ENCODE assay signal across 9 cellular contexts in the genomic region with DNA sequence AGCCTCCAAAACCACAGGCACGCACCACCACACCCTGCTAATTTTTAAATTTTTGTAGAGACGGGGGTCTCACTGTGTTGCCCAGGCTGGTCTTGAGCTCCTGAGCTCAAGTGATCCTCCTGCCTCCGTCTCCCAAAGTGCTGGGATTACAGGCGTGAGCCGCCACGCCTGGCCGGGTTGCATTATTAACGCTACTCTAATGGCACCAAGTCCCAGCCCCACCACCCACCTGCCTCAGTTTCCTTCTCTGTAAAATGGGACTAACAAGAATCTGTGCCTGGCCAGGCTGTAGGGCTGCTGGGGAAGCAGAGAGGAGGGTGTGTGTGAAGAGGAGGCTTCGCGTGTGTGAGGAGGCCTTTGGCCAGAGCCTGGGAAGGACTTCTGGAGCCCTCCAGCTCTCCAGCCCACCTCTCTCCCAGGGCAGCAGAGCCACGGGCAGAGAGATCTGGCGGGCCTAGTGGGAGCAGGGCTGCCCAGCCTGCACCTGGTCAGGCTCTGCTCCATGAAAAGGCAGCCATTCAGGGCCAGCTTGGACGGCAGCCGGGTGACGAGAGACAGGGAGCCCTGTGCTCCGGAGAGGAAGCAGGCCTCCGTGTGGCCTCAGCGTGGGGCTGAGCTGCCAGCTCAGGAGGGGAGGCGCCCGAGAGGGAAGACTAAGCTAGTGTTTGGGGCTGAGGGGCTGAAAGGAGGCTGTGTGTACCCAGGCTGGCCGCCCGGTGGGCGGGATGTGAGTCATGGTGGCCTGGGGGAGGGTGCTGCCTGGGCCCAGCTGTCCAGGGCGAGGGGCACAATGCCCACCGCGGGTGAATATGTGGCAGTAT. TPM values are rescaled to one million over a fixed set of nuclear protein-coding genes. Genes with fewer than 3 reads are reported as not detected.
A peak's percentile ranks its signal among the peaks of the same experiment; 100 is the strongest.
DNase-seq lines count a peak whose midpoint lies in the region; ATAC-seq lines count a peak whose summit lies in the region.
"Had no signal": no experiment of that assay in that cellular context is flagged by ENCODE, and none has a peak within 500 bp of the region (broad histone marks: within the 10 kb centered on the region; RNA-seq: fewer than 3 reads in every experiment).

No MANE protein-coding gene starts in this region.

- H3K4me3 ChIP-seq in H7 (ENCODE audit: insufficient read depth, low read depth, low read length) = no peak overlapping the region

- ATAC-seq in left cardiac atrium = peak; percentile 67 to 83
- ATAC-seq in sciatic nerve = peak; percentile 68
- ATAC-seq in HG02840 (IDR thresholded peaks at IDR 0.05; ENCODE audit: low FRiP score, unreplicated experiment) = no peak
- ATAC-seq: activated CD4-positive, CD25-positive, alpha-beta regulatory T cell treated with anti-CD3 and anti-CD28 coated beads, Interleukin-2, amount 50 U/mL, for 24 hours had no signal

- no peaks in the 10 kb centered on the region; the same call in 1 of the 2 replicates for H3K27me3 ChIP-seq in H7 (ENCODE audit: control insufficient read depth, insufficient read depth, low read length)

- DNase-seq in H7 = peak; percentile 79
- DNase-seq in UCSD-AML1 (lab: John Stamatoyannopoulos, UW; ENCODE audit: unreplicated experiment) = peak; percentile 77
- DNase-seq in left cardiac atrium = peak; percentile 58
- peak; percentile 75 for DNase-seq in sciatic nerve (ENCODE audit: low spot score)
- DNase-seq in T-helper 9 cell = no peak
- no peak for DNase-seq in NCI-H524 treated with DMSO at 0.1 percent for 48 hours (lab: John Stamatoyannopoulos, UW)
- DNase-seq in SW 1271 (lab: John Stamatoyannopoulos, UW) = no peak

- intact Hi-C loops in left cardiac atrium (cut with DNase I) (no loop called here), sciatic nerve (cut with DNase I) (no loop called here)

- no peaks in the 10 kb centered on the region; the same call in 1 of the 2 replicates for H3K36me3 ChIP-seq in H7 (replicated peaks; ENCODE audit: control insufficient read depth, insufficient read depth, low read length)

RNA-seq across cellular contexts. Expression of gene B3GNT7, which starts 7.4 kb away (rescaled TPM):
- total RNA-seq in H7 (2014; rRNA removed; shearing (Covaris generic)) = 52.9 and 70.4 TPM in 2 replicates
- total RNA-seq in left cardiac atrium (1 to 10 TPM; 4.5 to 8.0 TPM), sciatic nerve (4.2 TPM)

Comparison
In these comparisons a context has a peak if more than half of its experiments do, and no peak if none do; other contexts are left out.
1. DNase-seq: peak in H7 (single experiment), UCSD-AML1 (single experiment), left cardiac atrium (single experiment) and sciatic nerve (single experiment); none in T-helper 9 cell (single experiment), NCI-H524 treated with DMSO at 0.1 percent for 48 hours (single experiment) and SW 1271 (0 of 2).